Comparison of ENCODE assay signal across 18 cellular contexts in the genomic region with DNA sequence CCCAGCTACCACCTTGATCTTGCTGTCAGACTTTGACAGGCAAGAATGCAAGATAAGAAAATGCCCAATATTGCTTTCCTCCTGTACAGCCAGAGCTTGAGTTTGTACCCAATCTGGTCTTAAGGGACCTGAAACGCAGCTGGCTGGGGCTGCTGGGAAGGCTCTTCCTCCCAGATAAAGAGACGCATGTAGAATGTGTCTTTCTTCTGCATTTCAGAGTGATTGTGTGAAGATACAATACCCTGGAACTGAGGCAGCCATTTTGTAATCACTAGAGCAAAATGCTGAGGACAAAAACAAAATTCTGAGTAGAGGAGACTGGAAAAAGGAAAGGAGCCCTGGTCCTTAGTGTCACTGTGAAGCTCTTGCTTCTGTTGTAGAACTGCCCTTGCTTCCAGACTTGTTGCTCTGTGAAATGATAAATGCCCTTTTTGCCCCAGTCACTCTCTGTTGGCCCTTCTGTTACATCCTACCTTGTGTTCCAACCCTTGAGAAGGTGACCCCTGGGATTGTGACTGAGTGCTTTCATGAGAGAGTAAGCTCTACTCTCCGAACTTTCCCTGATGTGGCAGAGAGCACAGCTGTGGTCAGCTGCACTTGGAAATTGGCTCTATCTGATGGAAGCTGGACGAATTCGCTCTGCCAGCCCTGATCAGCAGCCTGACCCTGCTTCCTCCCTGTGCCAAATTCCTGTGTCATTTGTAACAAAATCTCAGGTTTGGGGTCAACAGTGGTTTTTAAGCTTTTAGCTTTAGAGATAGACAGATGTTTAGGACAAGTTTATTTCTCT.
DNase-seq lines count a peak whose midpoint lies in the region; ATAC-seq, FAIRE-seq and TF ChIP-seq lines count a peak whose summit lies in the region.
"Had no signal": no experiment of that assay in that cellular context is flagged by ENCODE, and none has a peak within 500 bp of the region (broad histone marks: within the 10 kb centered on the region; RNA-seq: fewer than 3 reads in every experiment).

No MANE protein-coding gene starts in this region.

- no peaks in the 10 kb centered on the region for H3K36me3 ChIP-seq in astrocyte (ENCODE audit: insufficient read depth, low read length)
- H3K36me3 ChIP-seq in smooth muscle cell (ENCODE audit: low read depth) = no peaks in the 10 kb centered on the region
- no peaks in the 10 kb centered on the region for H3K36me3 ChIP-seq in colonic mucosa
- no peaks in the 10 kb centered on the region for H3K36me3 ChIP-seq in uterus

- ATAC-seq in right cardiac atrium = peak; percentile 64 to 73
- no peak for ATAC-seq in GM19463 (IDR thresholded peaks at IDR 0.05; ENCODE audit: unreplicated experiment)
- ATAC-seq in HG03135 (IDR thresholded peaks at IDR 0.05; ENCODE audit: unreplicated experiment) = no peak

- no peak overlapping the region for H3K4me3 Mint-ChIP-seq in astrocyte (ENCODE audit: unreplicated experiment)
- H3K4me3 Mint-ChIP-seq: activated naive CD4-positive, alpha-beta T cell treated with anti-CD3 and anti-CD28 coated beads, Interleukin-2, amount 50 U/mL, for 24 hours; HFFc6; IgD-negative memory B cell; naive B cell had no signal

- DNase-seq in GM03348 (ENCODE audit: low spot score) (peak; percentile 29), astrocyte (ENCODE audit: low read depth) (peak; percentile 24), right cardiac atrium (peak; percentile 53 to 78 (median 73)), smooth muscle cell (lab: John Stamatoyannopoulos, UW; ENCODE audit: unreplicated experiment) (no peak), colonic mucosa (no peak), uterus (no peak)
- DNase-seq: activated CD4-positive, alpha-beta T cell treated with anti-CD3 and anti-CD28 coated beads for 48 hours; caudate nucleus; DMS79; HFFc6; naive B cell; NCI-H1105; NCI-H2227 treated with DMSO at 0.1 percent for 48 hours; stimulated activated CD4-positive, alpha-beta T cell treated with anti-CD3 and anti-CD28 coated beads, Interleukin-2, amount 100 ng/mL, for 24 hours had no signal

- H3K79me2 ChIP-seq in astrocyte (ENCODE audit: insufficient read depth, low read length) (no peaks in the 10 kb centered on the region), smooth muscle cell (ENCODE audit: low read depth) (no peaks in the 10 kb centered on the region)

- H3K36me3 Mint-ChIP-seq in astrocyte (ENCODE audit: low read depth, unreplicated experiment) = peaks cover 1% of the 10 kb centered on the region
- H3K36me3 Mint-ChIP-seq: activated naive CD4-positive, alpha-beta T cell treated with anti-CD3 and anti-CD28 coated beads, Interleukin-2, amount 50 U/mL, for 24 hours; IgD-negative memory B cell; naive B cell had no signal

- no peaks in the 10 kb centered on the region for H3K27me3 ChIP-seq in astrocyte (ENCODE audit: insufficient read depth, low read length)
- no peaks in the 10 kb centered on the region for H3K27me3 ChIP-seq in right cardiac atrium (ENCODE audit: control insufficient read depth, insufficient read depth)
- H3K27me3 ChIP-seq in smooth muscle cell (ENCODE audit: low read depth) = no peaks in the 10 kb centered on the region
- H3K27me3 ChIP-seq in colonic mucosa = no peaks in the 10 kb centered on the region
- H3K27me3 ChIP-seq in uterus = no peaks in the 10 kb centered on the region

- H2AFZ ChIP-seq in astrocyte (ENCODE audit: low read depth, low read length) = peak overlapping the region; percentile 35
- peak overlapping the region; percentile 90 for H2AFZ ChIP-seq in smooth muscle cell (ENCODE audit: low read depth)

- no peaks in the 10 kb centered on the region for H3K9me3 ChIP-seq in astrocyte (ENCODE audit: insufficient read depth, low read depth, low read length)
- H3K9me3 ChIP-seq in right cardiac atrium (ENCODE audit: control insufficient read depth, low read length) = no peaks in the 10 kb centered on the region
- no peaks in the 10 kb centered on the region for H3K9me3 ChIP-seq in smooth muscle cell (replicated peaks; ENCODE audit: low read depth)
- no peaks in the 10 kb centered on the region for H3K9me3 ChIP-seq in colonic mucosa
- H3K9me3 ChIP-seq in uterus = no peaks in the 10 kb centered on the region

- peaks cover 7% of the 10 kb centered on the region for H3K9me3 Mint-ChIP-seq in astrocyte (ENCODE audit: unreplicated experiment)
- H3K9me3 Mint-ChIP-seq: activated naive CD4-positive, alpha-beta T cell treated with anti-CD3 and anti-CD28 coated beads, Interleukin-2, amount 50 U/mL, for 24 hours; HFFc6; IgD-negative memory B cell had no signal

- H3K4me1 ChIP-seq in astrocyte (ENCODE audit: insufficient read depth, low read length) (peaks cover 7% of the 10 kb centered on the region), right cardiac atrium (ENCODE audit: control insufficient read depth, insufficient read depth, low read length) (peaks cover 3% of the 10 kb centered on the region), smooth muscle cell (ENCODE audit: low read depth) (peaks cover 14% of the 10 kb centered on the region), colonic mucosa (no peaks in the 10 kb centered on the region), uterus (no peaks in the 10 kb centered on the region)

- TF ChIP-seq CTCF in astrocyte (IDR thresholded peaks at IDR 0.05; ENCODE audit: insufficient read depth, low read depth, low read length) (no peak), smooth muscle cell (IDR thresholded peaks at IDR 0.05; ENCODE audit: borderline replicate concordance, insufficient read depth, poor library complexity, severe bottlenecking) (no peak), colonic mucosa (IDR thresholded peaks at IDR 0.05) (no peak), uterus (IDR thresholded peaks at IDR 0.05) (no peak)

- H3K9ac ChIP-seq in astrocyte (ENCODE audit: low read length) (no peak overlapping the region), smooth muscle cell (ENCODE audit: low read depth) (no peak overlapping the region), colonic mucosa (ENCODE audit: low read depth in 2 of 2, low read length in 2 of 2) (no peak overlapping the region)

- H4K20me1 ChIP-seq in astrocyte (ENCODE audit: insufficient read depth, low read length) = no peaks in the 10 kb centered on the region
- H4K20me1 ChIP-seq in smooth muscle cell (ENCODE audit: low read depth) = no peaks in the 10 kb centered on the region

- peaks cover 5% of the 10 kb centered on the region for H3F3A ChIP-seq in smooth muscle cell (ENCODE audit: low read depth)

- H3K4me2 ChIP-seq in astrocyte (ENCODE audit: low read length) (no peak overlapping the region), smooth muscle cell (peak overlapping the region; percentile 46)

- 32% methylated on average over 5 of the region's 5 CpGs for WGBS in right cardiac atrium
- WGBS in smooth muscle cell (ENCODE audit: low lambda C conversion rate) = 50% methylated on average over 5 of the region's 5 CpGs

- FAIRE-seq in astrocyte (lab: Jason Lieb, UNC) = no peak

- H3K27ac Mint-ChIP-seq in astrocyte (ENCODE audit: unreplicated experiment) = no peak overlapping the region
- H3K27ac Mint-ChIP-seq: activated naive CD4-positive, alpha-beta T cell treated with anti-CD3 and anti-CD28 coated beads, Interleukin-2, amount 50 U/mL, for 24 hours; HFFc6; IgD-negative memory B cell; naive B cell had no signal

- H3K4me3 ChIP-seq in astrocyte (ENCODE audit: insufficient read depth, low read depth, low read length) (no peak overlapping the region), right cardiac atrium (ENCODE audit: low read length) (no peak overlapping the region), smooth muscle cell (no peak overlapping the region), colonic mucosa (no peak overlapping the region), uterus (no peak overlapping the region)

- TF ChIP-seq POLR2A in uterus (IDR thresholded peaks at IDR 0.05) = no peak

- H3K27me3 Mint-ChIP-seq in astrocyte (ENCODE audit: low read depth, unreplicated experiment) = no peaks in the 10 kb centered on the region
- H3K27me3 Mint-ChIP-seq: activated naive CD4-positive, alpha-beta T cell treated with anti-CD3 and anti-CD28 coated beads, Interleukin-2, amount 50 U/mL, for 24 hours had no signal

- intact Hi-C loops in right cardiac atrium (cut with DNase I) (loop anchor here in 1 of 4 donors (10.0 kb wide), 1 partner anchor 136 kb away; a partner anchor contains a TSS), colonic mucosa (cut with DNase I) (no loop called here), uterus (cut with DNase I; ENCODE audit: low total_unique reads) (no loop called here)

- no peak overlapping the region for H3K27ac ChIP-seq in astrocyte (ENCODE audit: low read depth, low read length)
- H3K27ac ChIP-seq in right cardiac atrium (ENCODE audit: low read length) = no peak overlapping the region
- H3K27ac ChIP-seq in smooth muscle cell (ENCODE audit: low read depth) = no peak overlapping the region
- H3K27ac ChIP-seq in colonic mucosa = no peak overlapping the region
- no peak overlapping the region for H3K27ac ChIP-seq in uterus

- H3K4me1 Mint-ChIP-seq in astrocyte (ENCODE audit: low read depth, unreplicated experiment) = peaks cover 21% of the 10 kb centered on the region
- H3K4me1 Mint-ChIP-seq: naive B cell had no signal

Comparison
In these comparisons a context has a peak if more than half of its experiments do, and no peak if none do; other contexts are left out.
1. DNase-seq: peak in GM03348 (single experiment), astrocyte (single experiment) and right cardiac atrium (3 of 3); none in smooth muscle cell (single experiment), colonic mucosa (single experiment) and uterus (0 of 2).
2. ATAC-seq: peak in right cardiac atrium (2 of 2); none in GM19463 (single experiment) and HG03135 (single experiment).